ENCODE assay signal across 8 cellular contexts in the genomic region with DNA sequence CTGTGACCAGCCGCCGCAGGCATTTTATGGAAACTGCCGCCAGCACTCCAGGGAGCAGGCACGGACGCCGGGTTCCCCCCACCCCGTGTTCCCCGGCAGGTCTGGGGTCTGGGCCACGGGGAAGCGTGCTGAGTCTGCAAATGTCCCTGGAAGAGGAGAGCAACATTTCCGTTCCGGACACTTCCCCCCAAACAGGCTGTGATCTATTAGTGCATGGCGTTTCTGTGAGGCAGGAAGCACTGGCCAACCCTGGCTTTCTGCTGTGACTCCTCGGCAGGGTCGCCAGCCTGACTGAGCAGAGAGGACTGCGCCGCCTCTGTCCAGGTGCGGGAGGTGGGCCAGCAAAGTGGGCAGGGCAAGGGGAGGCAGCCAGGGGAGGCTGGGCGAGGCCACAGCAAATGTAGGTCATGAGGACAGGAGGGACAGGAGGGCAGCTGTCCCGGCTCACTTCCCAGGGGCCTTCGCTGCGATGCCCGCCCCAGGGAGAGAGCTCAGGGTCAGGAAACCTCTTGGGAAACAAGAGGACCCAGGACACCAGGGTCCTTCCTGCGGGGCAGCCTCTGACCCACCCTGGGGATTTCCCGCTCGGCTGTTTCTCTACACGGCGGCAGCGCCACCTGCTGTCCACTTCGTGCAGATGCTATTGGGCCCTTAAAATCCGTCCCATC. TPM values are rescaled to one million over a fixed set of nuclear protein-coding genes. Genes with fewer than 3 reads are reported as not detected.
DNase-seq lines count a peak whose midpoint lies in the region; ATAC-seq and TF ChIP-seq lines count a peak whose summit lies in the region.

No MANE protein-coding gene starts in this region.

- no peaks in the 10 kb centered on the region for H3K36me3 ChIP-seq in prostate gland

- intact Hi-C loops in prostate gland (cut with DNase I) = loop anchor here (2.0 to 5.0 kb wide), 4 partner anchors 367 to 699 kb away; no protein-coding TSS in a partner anchor

- no peaks in the 10 kb centered on the region for H3K4me1 ChIP-seq in prostate gland (replicated peaks)

- peak; percentile 80 for DNase-seq in AG20443 (ENCODE audit: low spot score)
- DNase-seq in GM19240 (ENCODE audit: insufficient read length, low spot score) = peak; percentile 66
- peak; percentile 75 for DNase-seq in RWPE1 (ENCODE audit: low spot score)
- peak; percentile 64 for DNase-seq in activated naive CD4-positive, alpha-beta T cell treated with Interleukin-2 at 50 U/mL for 16 hours
- peak; percentile 44 for DNase-seq in glomerular visceral epithelial cell (ENCODE audit: extremely low spot score)
- peak; percentile 32 for DNase-seq in prostate gland (ENCODE audit: low spot score)

- ATAC-seq in HG02763 (IDR thresholded peaks at IDR 0.05; ENCODE audit: unreplicated experiment) (no peak), GM19023 (IDR thresholded peaks at IDR 0.05; ENCODE audit: unreplicated experiment) (no peak)

- POLR2A ChIA-PET in RWPE1 (lab: Yijun Ruan, JAX; ENCODE audit: low non-redundant PET) = no interaction called here

- H3K27me3 ChIP-seq in prostate gland (replicated peaks; ENCODE audit: insufficient read depth) = peaks cover 30% of the 10 kb centered on the region

- H3K27ac ChIP-seq in RWPE1 (no peak overlapping the region), prostate gland (peak overlapping the region in 1 of 2 donors; percentile 35)

- TF ChIP-seq POLR2A in prostate gland (IDR thresholded peaks at IDR 0.05) = no peak

- H3K4me3 ChIP-seq in prostate gland = no peak overlapping the region

- H3K9me3 ChIP-seq in prostate gland = no peaks in the 10 kb centered on the region

- TF ChIP-seq CTCF in RWPE1 (conservative IDR thresholded peaks at IDR 0.05; ENCODE audit: low read depth) (peak; percentile 93), prostate gland (IDR thresholded peaks at IDR 0.05) (peak; percentile 73 to 90 (median 84))

- 10% methylated on average over 31 of the region's 31 CpGs for WGBS in prostate gland

- CTCF ChIA-PET in RWPE1 (lab: Yijun Ruan, JAX) = interaction anchor here (0.6 to 2.3 kb wide), 9 partner anchors 9 to 715 kb away, joined by 3 to 12 read pairs (median 5); a partner anchor contains a TSS

RNA-seq across cellular contexts. Expression of a gene that starts 9.5 kb away (rescaled TPM):
- 1 to 10 TPM; 5.3 to 6.9 TPM for total RNA-seq in prostate gland

RNA-seq across cellular contexts. Expression of a gene that starts 35.3 kb away (rescaled TPM):
- 10 to 100 TPM; 23.7 to 43.8 TPM for total RNA-seq in prostate gland

RNA-seq across cellular contexts. Expression of a gene that starts 46.8 kb away (rescaled TPM):
- 1 to 10 TPM in 1 of 2 donors, under 1 TPM in 1; 0.41 to 6.5 TPM for total RNA-seq in prostate gland

RNA-seq across cellular contexts. Expression of a gene that starts 58.6 kb away (rescaled TPM):
- 1 to 10 TPM in 1 of 2 donors, under 1 TPM in 1; 0.87 to 8.6 TPM for total RNA-seq in prostate gland
